ENCODE assay signal across 28 cellular contexts in the genomic region with DNA sequence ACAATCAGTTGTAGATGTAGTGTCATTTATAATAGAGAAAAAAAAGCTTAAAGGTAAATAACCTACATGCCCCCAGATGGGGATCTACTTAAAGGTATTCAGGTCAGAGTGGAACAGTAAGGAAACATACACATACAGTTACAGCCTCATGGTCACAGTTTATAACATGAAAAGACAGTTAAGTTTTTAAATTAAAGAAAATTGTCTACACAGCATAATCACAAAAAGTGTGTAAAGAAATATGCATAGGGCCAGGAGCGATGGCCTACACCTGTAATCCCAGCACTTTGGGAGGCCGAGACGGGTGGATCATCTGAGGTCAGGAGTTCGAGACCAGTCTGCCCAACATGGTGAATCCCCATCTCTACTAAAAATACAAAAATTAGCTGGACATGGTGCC. TPM values are rescaled to one million over a fixed set of nuclear protein-coding genes. Genes with fewer than 3 reads are reported as not detected.
"Had no signal": no experiment of that assay in that cellular context is flagged by ENCODE, and none has a peak within 500 bp of the region (broad histone marks: within the 10 kb centered on the region; RNA-seq: fewer than 3 reads in every experiment).

No MANE protein-coding gene starts in this region.

- H3K4me3 Mint-ChIP-seq: activated CD4-positive, alpha-beta T cell treated with anti-CD3 and anti-CD28 coated beads, Interleukin-2, amount 10 ng/mL, durations not matched to agents 24 days and 14 days; activated CD8-positive, alpha-beta T cell treated with anti-CD3 and anti-CD28 coated beads, Interleukin-2, amount 10 ng/mL, durations not matched to agents 7 days and 5 days; activated naive CD4-positive, alpha-beta T cell treated with anti-CD3 and anti-CD28 coated beads, Interleukin-2, amount 10 ng/mL, durations not matched to agents 7 days and 5 days; activated naive CD8-positive, alpha-beta T cell treated with anti-CD3 and anti-CD28 coated beads for 36 hours; activated T-cell treated with anti-CD3 and anti-CD28 coated beads, Interleukin-2, amount 50 U/mL, for 4 hours; activated T-helper 1 cell treated with anti-CD3 and anti-CD28 coated beads, Interleukin-12 subunit alpha, Interleukin-12 subunit beta, Interleukin-2, Interleukin-4 antibody, amounts not matched to agents 30 ng/mL and 10 ng/mL and 1 ng/mL, durations not matched to agents 14 hours and 24 hours and 36 hours; T-helper 2 cell treated with Interferon-gamma antibody and Interleukin-4, amounts not matched to agents 5 μg/mL and 100 μg/mL, for 36 hours had no signal

- H3K9me3 Mint-ChIP-seq: activated CD4-positive, alpha-beta T cell treated with anti-CD3 and anti-CD28 coated beads, Interleukin-2, amount 10 ng/mL, durations not matched to agents 24 days and 14 days; activated naive CD4-positive, alpha-beta T cell treated with anti-CD3 and anti-CD28 coated beads, Interleukin-2, amount 10 ng/mL, durations not matched to agents 7 days and 5 days; activated naive CD8-positive, alpha-beta T cell treated with anti-CD3 and anti-CD28 coated beads for 36 hours; activated T-cell treated with anti-CD3 and anti-CD28 coated beads, Interleukin-2, amount 50 U/mL, for 4 hours; activated T-helper 1 cell treated with anti-CD3 and anti-CD28 coated beads, Interleukin-12 subunit alpha, Interleukin-12 subunit beta, Interleukin-2, Interleukin-4 antibody, amounts not matched to agents 30 ng/mL and 10 ng/mL and 1 ng/mL, durations not matched to agents 14 hours and 24 hours and 36 hours; T-helper 2 cell treated with Interferon-gamma antibody and Interleukin-4, amounts not matched to agents 5 μg/mL and 100 μg/mL, for 36 hours had no signal

- DNase-seq: activated CD4-positive, alpha-beta T cell treated with anti-CD3 and anti-CD28 coated beads, Interleukin-2, amount 10 ng/mL, durations not matched to agents 24 days and 14 days; activated CD4-positive, alpha-beta T cell treated with anti-CD3 and anti-CD28 coated beads, Interleukin-2, amount 50 U/mL, for 4 hours; activated CD8-positive, alpha-beta T cell treated with anti-CD3 and anti-CD28 coated beads, Interleukin-2, amount 10 ng/mL, durations not matched to agents 7 days and 5 days; activated gamma-delta T cell treated with Interleukin-2 at 50 U/mL for 16 hours; activated naive CD4-positive, alpha-beta T cell treated with anti-CD3 and anti-CD28 coated beads, Interleukin-2, amount 10 ng/mL, durations not matched to agents 7 days and 5 days; activated naive CD8-positive, alpha-beta T cell treated with anti-CD3 and anti-CD28 coated beads for 36 hours; activated T-cell treated with anti-CD3 and anti-CD28 coated beads for 4 hours; activated T-cell treated with anti-CD3 and anti-CD28 coated beads, Interleukin-2, amount 50 U/mL, for 4 hours; amniotic stem cell; brain microvascular endothelial cell; central memory CD4-positive, alpha-beta T cell; Kasumi-1; KG1; MG63; NCI-H1048; NCI-H1436 treated with DMSO at 0.1 percent for 48 hours; NCI-H1694 treated with DMSO at 0.1 percent for 48 hours; NCI-H2029; NCI-H345; NCI-H524 treated with DMSO at 0.1 percent for 48 hours; Right ventricle myocardium superior; SW 1271 had no signal

- H3K36me3 Mint-ChIP-seq: activated naive CD4-positive, alpha-beta T cell treated with anti-CD3 and anti-CD28 coated beads, Interleukin-2, amount 10 ng/mL, durations not matched to agents 7 days and 5 days; activated naive CD8-positive, alpha-beta T cell treated with anti-CD3 and anti-CD28 coated beads for 36 hours had no signal

- H3K4me3 ChIP-seq: MG63 had no signal

- H3K27me3 Mint-ChIP-seq: activated naive CD8-positive, alpha-beta T cell treated with anti-CD3 and anti-CD28 coated beads for 36 hours had no signal

- ATAC-seq: activated CD8-positive, alpha-beta T cell treated with anti-CD3 and anti-CD28 coated beads, Interleukin-2, amount 10 ng/mL, durations not matched to agents 7 days and 5 days; activated T-cell treated with anti-CD3 and anti-CD28 coated beads, Interleukin-2, amount 50 U/mL, for 4 hours had no signal

- H3K27ac Mint-ChIP-seq: activated CD4-positive, alpha-beta T cell treated with anti-CD3 and anti-CD28 coated beads, Interleukin-2, amount 10 ng/mL, durations not matched to agents 24 days and 14 days; activated CD8-positive, alpha-beta T cell treated with anti-CD3 and anti-CD28 coated beads, Interleukin-2, amount 10 ng/mL, durations not matched to agents 7 days and 5 days; activated naive CD4-positive, alpha-beta T cell treated with anti-CD3 and anti-CD28 coated beads, Interleukin-2, amount 10 ng/mL, durations not matched to agents 7 days and 5 days; activated naive CD8-positive, alpha-beta T cell treated with anti-CD3 and anti-CD28 coated beads for 36 hours; activated T-helper 1 cell treated with anti-CD3 and anti-CD28 coated beads, Interleukin-12 subunit alpha, Interleukin-12 subunit beta, Interleukin-2, Interleukin-4 antibody, amounts not matched to agents 30 ng/mL and 10 ng/mL and 1 ng/mL, durations not matched to agents 14 hours and 24 hours and 36 hours; T-helper 2 cell treated with Interferon-gamma antibody and Interleukin-4, amounts not matched to agents 5 μg/mL and 100 μg/mL, for 36 hours had no signal

- H3K9me3 ChIP-seq: MG63 had no signal

- H3K27me3 ChIP-seq: brain microvascular endothelial cell, MG63 had no signal

- H3K36me3 ChIP-seq: brain microvascular endothelial cell, MG63 had no signal

- H3K27ac ChIP-seq: brain microvascular endothelial cell had no signal

RNA-seq across cellular contexts. Expression of gene RHOV, which starts 6.8 kb away (rescaled TPM):
- total RNA-seq: activated CD8-positive, alpha-beta T cell treated with anti-CD3 and anti-CD28 coated beads, Interleukin-2, amount 10 ng/mL, durations not matched to agents 7 days and 5 days; Right ventricle myocardium superior had no signal

RNA-seq across cellular contexts. Expression of gene PPP1R14D, which starts 38.7 kb away (rescaled TPM):
- total RNA-seq: activated CD4-positive, alpha-beta T cell treated with anti-CD3 and anti-CD28 coated beads, Interleukin-2, amount 10 ng/mL, durations not matched to agents 24 days and 14 days; activated CD8-positive, alpha-beta T cell treated with anti-CD3 and anti-CD28 coated beads, Interleukin-2, amount 10 ng/mL, durations not matched to agents 7 days and 5 days; activated naive CD8-positive, alpha-beta T cell treated with anti-CD3 and anti-CD28 coated beads for 36 hours; activated T-cell treated with anti-CD3 and anti-CD28 coated beads, Interleukin-2, amount 50 U/mL, for 4 hours; activated T-helper 1 cell treated with anti-CD3 and anti-CD28 coated beads, Interleukin-12 subunit alpha, Interleukin-12 subunit beta, Interleukin-2, Interleukin-4 antibody, amounts not matched to agents 30 ng/mL and 10 ng/mL and 1 ng/mL, durations not matched to agents 14 hours and 24 hours and 36 hours; aorta; cerebellum; NCI-H460; Right ventricle myocardium superior; T-helper 1 cell treated with Interleukin-12 subunit alpha and Interleukin-12 subunit beta and Interleukin-4 antibody, amounts not matched to agents 30 ng/mL and 1 ng/mL, for 36 hours had no signal
